6 cellular contexts compared by ENCODE assay signal in the genomic region with DNA sequence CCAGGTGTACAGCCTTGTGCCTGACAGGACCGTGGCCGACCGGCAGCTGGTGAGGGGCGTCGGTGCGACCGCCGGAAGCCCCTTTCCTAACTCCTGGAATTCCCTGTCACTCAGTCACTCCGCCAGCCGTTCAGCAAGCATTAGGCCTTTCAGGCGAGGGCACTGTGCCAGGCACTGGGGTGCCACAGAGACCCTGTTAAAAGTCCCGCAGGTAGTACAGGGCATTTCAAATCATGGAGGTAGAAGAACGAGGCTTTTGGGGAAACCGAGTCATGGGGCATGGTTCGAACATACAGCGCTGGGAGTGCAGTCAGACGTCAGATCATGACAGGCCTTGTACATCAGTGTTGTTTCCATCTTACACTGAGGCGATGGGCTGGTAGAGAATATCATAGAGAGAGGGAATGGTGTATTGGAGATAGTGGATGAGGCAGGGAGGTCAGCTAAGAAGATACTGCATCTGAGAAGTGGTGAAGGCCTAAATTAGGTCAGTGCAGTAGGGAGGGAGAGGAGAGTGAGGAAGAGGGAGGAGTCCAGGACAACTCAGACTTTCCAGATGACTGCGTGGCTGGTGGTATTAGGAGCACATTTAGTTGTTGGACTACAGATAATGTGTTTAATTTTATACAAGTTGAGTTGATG. TPM values are rescaled to one million over a fixed set of nuclear protein-coding genes. Genes with fewer than 3 reads are reported as not detected.
DNase-seq lines count a peak whose midpoint lies in the region; ATAC-seq lines count a peak whose summit lies in the region.

No MANE protein-coding gene starts in this region.

- H3K4me1 Mint-ChIP-seq in naive B cell = peaks cover 30 to 44% (median 44%) of the 10 kb centered on the region in 3 donors

- ATAC-seq in naive B cell (ENCODE audit: low read depth in 2 of 2) (no peak), HG03342 (IDR thresholded peaks at IDR 0.05; ENCODE audit: unreplicated experiment) (no peak)

- H3K27ac Mint-ChIP-seq in naive B cell = peak overlapping the region; percentile 100

- no peaks in the 10 kb centered on the region for H3K27me3 Mint-ChIP-seq in naive B cell

- peaks cover 0 to 9% of the 10 kb centered on the region in 2 donors for H3K36me3 Mint-ChIP-seq in naive B cell

- DNase-seq in HuH-7 (ENCODE audit: low spot score) (peak; percentile 15), astrocyte of the hippocampus (ENCODE audit: low read depth, low spot score) (peak; percentile 37), naive B cell (no peak), NCI-H510A treated with DMSO at 0.1 percent for 48 hours (lab: John Stamatoyannopoulos, UW) (no peak)
- no peak for DNase-seq in effector CD4-positive, alpha-beta T cell

- H3K4me3 Mint-ChIP-seq in naive B cell = peak overlapping the region; percentile 88 to 100 (median 98)

- no peaks in the 10 kb centered on the region for H3K9me3 Mint-ChIP-seq in naive B cell

RNA-seq across cellular contexts. Expression of a gene that starts 0.9 kb away (rescaled TPM):
- 10 to 100 TPM; 15.5 to 24.0 (median 20.5) TPM for polyA plus RNA-seq in naive B cell (ENCODE audit: low read depth in 6 of 6)

RNA-seq across cellular contexts. Expression of a gene that starts 9.0 kb away (rescaled TPM):
- under 1 TPM in 3 of 6 donors, not detected in 3; 0.27 to 0.54 (median 0.29) TPM for polyA plus RNA-seq in naive B cell (ENCODE audit: low read depth in 6 of 6)

RNA-seq across cellular contexts. Expression of a gene that starts 13.9 kb away (rescaled TPM):
- polyA plus RNA-seq in naive B cell (ENCODE audit: low read depth in 6 of 6) = 10 to 100 TPM; 10.7 to 21.0 (median 18.1) TPM

RNA-seq across cellular contexts. Expression of a gene that starts 14.1 kb away (rescaled TPM):
- 100 to 1,000 TPM in 1 of 6 donors, 10 to 100 TPM in 5; 59.1 to 104 (median 65.3) TPM for polyA plus RNA-seq in naive B cell (ENCODE audit: low read depth in 6 of 6)

RNA-seq across cellular contexts. Expression of a gene that starts 26.9 kb away (rescaled TPM):
- polyA plus RNA-seq in naive B cell (ENCODE audit: low read depth in 6 of 6) = 1 to 10 TPM in 3 of 6 donors, under 1 TPM in 1, not detected in 2; 0.68 to 1.6 (median 1.1) TPM

Comparison
In these comparisons a context has a peak if more than half of its experiments do, and no peak if none do; other contexts are left out.
1. DNase-seq: peak in HuH-7 (single experiment) and astrocyte of the hippocampus (single experiment); none in naive B cell (single experiment), effector CD4-positive, alpha-beta T cell (single experiment) and NCI-H510A treated with DMSO at 0.1 percent for 48 hours (single experiment).